10 cellular contexts compared by ENCODE assay signal in genomic region chr1:227759345-227760300, GRCh38. TPM values are rescaled to one million over a fixed set of nuclear protein-coding genes. Genes with fewer than 3 reads are reported as not detected.
DNase-seq lines count a peak whose midpoint lies in the region; ATAC-seq and TF ChIP-seq lines count a peak whose summit lies in the region.
"Had no signal": no experiment of that assay in that cellular context is flagged by ENCODE, and none has a peak within 500 bp of the region (broad histone marks: within the 10 kb centered on the region; RNA-seq: fewer than 3 reads in every experiment).

No MANE protein-coding gene starts in this region.

- DNase-seq in activated T-cell treated with anti-CD3 and anti-CD28 coated beads, Interleukin-2, amount 50 U/mL, for 24 hours = no peak
- no peak for DNase-seq in activated T-cell treated with anti-CD3 and anti-CD28 coated beads, Interleukin-2, amount 50 U/mL, for 4 hours
- DNase-seq in activated T-helper 1 cell treated with anti-CD3 and anti-CD28 coated beads, Interleukin-12 subunit alpha, Interleukin-12 subunit beta, Interleukin-2, Interleukin-4 antibody, amounts not matched to agents 30 ng/mL and 10 ng/mL and 1 ng/mL, durations not matched to agents 14 hours and 24 hours and 36 hours (ENCODE audit: low spot score) = no peak
- DNase-seq in right atrium auricular region (ENCODE audit: low spot score) (peak; percentile 75), suprapubic skin (ENCODE audit: low spot score in 2 of 2) (peak; percentile 73 to 86), MV-4-11 (lab: John Stamatoyannopoulos, UW) (no peak), GM13977 (ENCODE audit: low spot score) (no peak), SHP77 treated with DMSO at 0.1 percent for 48 hours (lab: John Stamatoyannopoulos, UW) (no peak)
- DNase-seq: upper lobe of left lung had no signal

- H3K27ac Mint-ChIP-seq in activated T-cell treated with anti-CD3 and anti-CD28 coated beads, Interleukin-2, amount 50 U/mL, for 24 hours = peak overlapping the region; percentile 68
- H3K27ac Mint-ChIP-seq in activated T-helper 1 cell treated with anti-CD3 and anti-CD28 coated beads, Interleukin-12 subunit alpha, Interleukin-12 subunit beta, Interleukin-2, Interleukin-4 antibody, amounts not matched to agents 30 ng/mL and 10 ng/mL and 1 ng/mL, durations not matched to agents 14 hours and 24 hours and 36 hours = peak overlapping the region; percentile 65
- H3K27ac Mint-ChIP-seq: B cell had no signal

- TF ChIP-seq CTCF in right atrium auricular region (IDR thresholded peaks at IDR 0.05) (no peak), suprapubic skin (IDR thresholded peaks at IDR 0.05) (no peak), GM13977 (IDR thresholded peaks at IDR 0.05; ENCODE audit: extremely low read depth, insufficient read depth, missing control alignments) (no peak)

- H3K27ac ChIP-seq in right atrium auricular region (peak overlapping the region; percentile 64 to 78), suprapubic skin (no peak overlapping the region)
- H3K27ac ChIP-seq: upper lobe of left lung had no signal

- no peaks in the 10 kb centered on the region for H3K9me3 ChIP-seq in right atrium auricular region
- H3K9me3 ChIP-seq in suprapubic skin = no peaks in the 10 kb centered on the region
- H3K9me3 ChIP-seq: upper lobe of left lung had no signal

- no peaks in the 10 kb centered on the region for H3K27me3 ChIP-seq in right atrium auricular region
- no peaks in the 10 kb centered on the region for H3K27me3 ChIP-seq in suprapubic skin
- H3K27me3 ChIP-seq: upper lobe of left lung had no signal

- no peak for ATAC-seq in activated T-cell treated with anti-CD3 and anti-CD28 coated beads, Interleukin-2, amount 50 U/mL, for 4 hours

- H3K36me3 Mint-ChIP-seq in activated T-cell treated with anti-CD3 and anti-CD28 coated beads, Interleukin-2, amount 50 U/mL, for 24 hours (ENCODE audit: low read depth) = peaks cover 79% of the 10 kb centered on the region
- peaks cover 14% of the 10 kb centered on the region for H3K36me3 Mint-ChIP-seq in activated T-cell treated with anti-CD3 and anti-CD28 coated beads, Interleukin-2, amount 50 U/mL, for 4 hours (ENCODE audit: insufficient read depth)
- peaks cover 51% of the 10 kb centered on the region for H3K36me3 Mint-ChIP-seq in activated T-helper 1 cell treated with anti-CD3 and anti-CD28 coated beads, Interleukin-12 subunit alpha, Interleukin-12 subunit beta, Interleukin-2, Interleukin-4 antibody, amounts not matched to agents 30 ng/mL and 10 ng/mL and 1 ng/mL, durations not matched to agents 14 hours and 24 hours and 36 hours (ENCODE audit: low read depth)

- H3K4me3 ChIP-seq in right atrium auricular region (no peak overlapping the region), suprapubic skin (no peak overlapping the region)
- H3K4me3 ChIP-seq: upper lobe of left lung had no signal

- TF ChIP-seq EP300 in suprapubic skin (IDR thresholded peaks at IDR 0.05) = no peak

- H3K36me3 ChIP-seq in right atrium auricular region (peaks cover 11% of the 10 kb centered on the region), suprapubic skin (peaks cover 29% of the 10 kb centered on the region)

- in situ Hi-C loops in GM13977 (cut with MboI; ENCODE audit: low pct_unique_long_range_greater_than_20kb, low sequenced_read_pairs, unreplicated experiment) = no loop called here

- peaks cover 84% of the 10 kb centered on the region for H3K4me1 Mint-ChIP-seq in activated T-cell treated with anti-CD3 and anti-CD28 coated beads, Interleukin-2, amount 50 U/mL, for 24 hours (ENCODE audit: low read depth)
- peaks cover 62% of the 10 kb centered on the region for H3K4me1 Mint-ChIP-seq in activated T-cell treated with anti-CD3 and anti-CD28 coated beads, Interleukin-2, amount 50 U/mL, for 4 hours (ENCODE audit: low read depth)
- peaks cover 67% of the 10 kb centered on the region for H3K4me1 Mint-ChIP-seq in activated T-helper 1 cell treated with anti-CD3 and anti-CD28 coated beads, Interleukin-12 subunit alpha, Interleukin-12 subunit beta, Interleukin-2, Interleukin-4 antibody, amounts not matched to agents 30 ng/mL and 10 ng/mL and 1 ng/mL, durations not matched to agents 14 hours and 24 hours and 36 hours (ENCODE audit: low read depth)

- H3K9me3 Mint-ChIP-seq in activated T-cell treated with anti-CD3 and anti-CD28 coated beads, Interleukin-2, amount 50 U/mL, for 24 hours = no peaks in the 10 kb centered on the region
- no peaks in the 10 kb centered on the region for H3K9me3 Mint-ChIP-seq in activated T-cell treated with anti-CD3 and anti-CD28 coated beads, Interleukin-2, amount 50 U/mL, for 4 hours
- H3K9me3 Mint-ChIP-seq in activated T-helper 1 cell treated with anti-CD3 and anti-CD28 coated beads, Interleukin-12 subunit alpha, Interleukin-12 subunit beta, Interleukin-2, Interleukin-4 antibody, amounts not matched to agents 30 ng/mL and 10 ng/mL and 1 ng/mL, durations not matched to agents 14 hours and 24 hours and 36 hours = no peaks in the 10 kb centered on the region

- TF ChIP-seq POLR2A in suprapubic skin (IDR thresholded peaks at IDR 0.05) = no peak

- H3K4me3 Mint-ChIP-seq in activated T-cell treated with anti-CD3 and anti-CD28 coated beads, Interleukin-2, amount 50 U/mL, for 24 hours = no peak overlapping the region
- no peak overlapping the region for H3K4me3 Mint-ChIP-seq in activated T-cell treated with anti-CD3 and anti-CD28 coated beads, Interleukin-2, amount 50 U/mL, for 4 hours
- H3K4me3 Mint-ChIP-seq in activated T-helper 1 cell treated with anti-CD3 and anti-CD28 coated beads, Interleukin-12 subunit alpha, Interleukin-12 subunit beta, Interleukin-2, Interleukin-4 antibody, amounts not matched to agents 30 ng/mL and 10 ng/mL and 1 ng/mL, durations not matched to agents 14 hours and 24 hours and 36 hours = peak overlapping the region; percentile 33
- H3K4me3 Mint-ChIP-seq: B cell had no signal

- intact Hi-C loops in activated T-helper 1 cell treated with anti-CD3 and anti-CD28 coated beads, Interleukin-12 subunit alpha, Interleukin-12 subunit beta, Interleukin-2, Interleukin-4 antibody, amounts not matched to agents 30 ng/mL and 10 ng/mL and 1 ng/mL, durations not matched to agents 14 hours and 24 hours and 36 hours (cut with micrococcal nuclease) = loop anchor here (5.0 to 10.0 kb wide), 6 partner anchors 173 to 815 kb away; partner anchors contain the start of genes ARF1, COQ8A, RNF187 and TRIM11

- peaks cover 0 to 42% of the 10 kb centered on the region in 2 donors for H3K4me1 ChIP-seq in right atrium auricular region
- H3K4me1 ChIP-seq in suprapubic skin = peaks cover 27% of the 10 kb centered on the region

- H3K27me3 Mint-ChIP-seq in activated T-cell treated with anti-CD3 and anti-CD28 coated beads, Interleukin-2, amount 50 U/mL, for 24 hours = no peaks in the 10 kb centered on the region
- no peaks in the 10 kb centered on the region for H3K27me3 Mint-ChIP-seq in activated T-cell treated with anti-CD3 and anti-CD28 coated beads, Interleukin-2, amount 50 U/mL, for 4 hours (ENCODE audit: low read depth)
- H3K27me3 Mint-ChIP-seq in activated T-helper 1 cell treated with anti-CD3 and anti-CD28 coated beads, Interleukin-12 subunit alpha, Interleukin-12 subunit beta, Interleukin-2, Interleukin-4 antibody, amounts not matched to agents 30 ng/mL and 10 ng/mL and 1 ng/mL, durations not matched to agents 14 hours and 24 hours and 36 hours (ENCODE audit: insufficient read depth) = no peaks in the 10 kb centered on the region
- H3K27me3 Mint-ChIP-seq: B cell had no signal

- 80% methylated on average over 15 of the region's 15 CpGs for WGBS in suprapubic skin

RNA-seq across cellular contexts. Expression of gene SNAP47, which starts 24.4 kb away (rescaled TPM):
- 10 to 100 TPM; 28.9 to 30.0 (median 29.6) TPM for total RNA-seq in activated T-cell treated with anti-CD3 and anti-CD28 coated beads, Interleukin-2, amount 50 U/mL, for 4 hours
- total RNA-seq in activated T-helper 1 cell treated with anti-CD3 and anti-CD28 coated beads, Interleukin-12 subunit alpha, Interleukin-12 subunit beta, Interleukin-2, Interleukin-4 antibody, amounts not matched to agents 30 ng/mL and 10 ng/mL and 1 ng/mL, durations not matched to agents 14 hours and 24 hours and 36 hours = 32.2 and 33.7 TPM in 2 replicates
- total RNA-seq in right atrium auricular region = 100 to 1,000 TPM in 1 of 2 donors, 10 to 100 TPM in 1; 39.1 to 102 TPM
- total RNA-seq in suprapubic skin = 10 to 100 TPM; 35.8 to 51.0 (median 42.9) TPM

RNA-seq across cellular contexts. Expression of gene JMJD4, which starts 24.5 kb away (rescaled TPM):
- 10 to 100 TPM; 42.2 to 49.0 (median 45.4) TPM for total RNA-seq in activated T-cell treated with anti-CD3 and anti-CD28 coated beads, Interleukin-2, amount 50 U/mL, for 4 hours
- total RNA-seq in activated T-helper 1 cell treated with anti-CD3 and anti-CD28 coated beads, Interleukin-12 subunit alpha, Interleukin-12 subunit beta, Interleukin-2, Interleukin-4 antibody, amounts not matched to agents 30 ng/mL and 10 ng/mL and 1 ng/mL, durations not matched to agents 14 hours and 24 hours and 36 hours = 33.9 and 37.5 TPM in 2 replicates
- total RNA-seq in right atrium auricular region = 10 to 100 TPM; 11.0 to 11.1 TPM
- 10 to 100 TPM in 3 of 4 donors, 1 to 10 TPM in 1; 9.9 to 24.2 (median 16.5) TPM for total RNA-seq in suprapubic skin

RNA-seq across cellular contexts. Expression of gene PRSS38, which starts 55.9 kb away (rescaled TPM):
- not detected for total RNA-seq in activated T-cell treated with anti-CD3 and anti-CD28 coated beads, Interleukin-2, amount 50 U/mL, for 4 hours
- not detected in 2 replicates for total RNA-seq in activated T-helper 1 cell treated with anti-CD3 and anti-CD28 coated beads, Interleukin-12 subunit alpha, Interleukin-12 subunit beta, Interleukin-2, Interleukin-4 antibody, amounts not matched to agents 30 ng/mL and 10 ng/mL and 1 ng/mL, durations not matched to agents 14 hours and 24 hours and 36 hours
- not detected for total RNA-seq in right atrium auricular region
- total RNA-seq in suprapubic skin = not detected
- total RNA-seq: B cell, upper lobe of left lung had no signal

Comparison
In these comparisons a context has a peak if more than half of its experiments do, and no peak if none do; other contexts are left out.
1. DNase-seq: peak in right atrium auricular region (single experiment) and suprapubic skin (2 of 2); none in activated T-cell treated with anti-CD3 and anti-CD28 coated beads, Interleukin-2, amount 50 U/mL, for 24 hours (single experiment), activated T-cell treated with anti-CD3 and anti-CD28 coated beads, Interleukin-2, amount 50 U/mL, for 4 hours (single experiment), activated T-helper 1 cell treated with anti-CD3 and anti-CD28 coated beads, Interleukin-12 subunit alpha, Interleukin-12 subunit beta, Interleukin-2, Interleukin-4 antibody, amounts not matched to agents 30 ng/mL and 10 ng/mL and 1 ng/mL, durations not matched to agents 14 hours and 24 hours and 36 hours (single experiment), MV-4-11 (single experiment), GM13977 (single experiment) and SHP77 treated with DMSO at 0.1 percent for 48 hours (single experiment).